ENCODE assay signal across 21 cellular contexts in genomic region chr2:240930096-240930630, GRCh38. TPM values are rescaled to one million over a fixed set of nuclear protein-coding genes. Genes with fewer than 3 reads are reported as not detected.
A peak's percentile ranks its signal among the peaks of the same experiment; 100 is the strongest.
DNase-seq lines count a peak whose midpoint lies in the region; ATAC-seq and TF ChIP-seq lines count a peak whose summit lies in the region.
"Had no signal": no experiment of that assay in that cellular context is flagged by ENCODE, and none has a peak within 500 bp of the region (broad histone marks: within the 10 kb centered on the region; RNA-seq: fewer than 3 reads in every experiment).

No MANE protein-coding gene starts in this region.

- no peak overlapping the region for H2AK5ac ChIP-seq in H9 (ENCODE audit: insufficient read length, low read length)

- no peak overlapping the region for H3K4ac ChIP-seq in H9 (ENCODE audit: low read depth, low read length)

- H4K5ac ChIP-seq in H9 (ENCODE audit: insufficient read length, low read depth, low read length), result no peak overlapping the region

- peak overlapping the region; percentile 78; the same call in 1 of the 2 replicates for H3K14ac ChIP-seq in H9 (ENCODE audit: insufficient read depth, low read length)

- DNase-seq in 8988T, result peak; percentile 10
- peak; percentile 18 for DNase-seq in H9
- DNase-seq in left ventricle myocardium inferior, result peak; percentile 5
- DNase-seq in osteocyte (ENCODE audit: extremely low spot score, unreplicated experiment), result peak; percentile 83
- no peak for DNase-seq in NCI-H1092 treated with DMSO at 0.1 percent for 48 hours (lab: John Stamatoyannopoulos, UW)
- DNase-seq in T-helper 2 cell, result no peak
- DNase-seq: brain microvascular endothelial cell; cortex of kidney; DMS153; glutamatergic neuron; Karpas-422; NCI-H1105; NK-92 treated with Interleukin-12 subunit alpha and Interleukin-12 subunit beta, amount 100 ng/mL, for 24 hours had no signal

- H3K4me1 Mint-ChIP-seq in H9 (no peaks in the 10 kb centered on the region), osteocyte (ENCODE audit: unreplicated experiment) (no peaks in the 10 kb centered on the region)
- H3K4me1 Mint-ChIP-seq: GM23338; stimulated activated memory B cell treated with anti-CD40 and anti-IgM and Interleukin-4, amounts not matched to agents 10 μg/mL and 1 μg/mL and 100 μg/mL, for 72 hours had no signal

- no peaks in the 10 kb centered on the region for H3K79me1 ChIP-seq in H9 (ENCODE audit: insufficient read depth, low read depth, low read length, poor library complexity, severe bottlenecking)

- H3K9me3 ChIP-seq in H9 (ENCODE audit: control insufficient read depth, low read depth, low read length), result no peaks in the 10 kb centered on the region
- peaks cover 14% of the 10 kb centered on the region for H3K9me3 ChIP-seq in left ventricle myocardium inferior (replicated peaks)
- H3K9me3 ChIP-seq: neutrophil had no signal

- H2BK20ac ChIP-seq in H9 (ENCODE audit: low read depth, low read length, poor library complexity, severe bottlenecking), result no peak overlapping the region

- H3K9ac ChIP-seq in H9 (ENCODE audit: extremely low read depth, insufficient read length, low read length), result no peak overlapping the region

- no peak overlapping the region for H2BK120ac ChIP-seq in H9 (ENCODE audit: low read depth, low read length, poor library complexity, severe bottlenecking)

- H3K79me2 ChIP-seq in H9 (ENCODE audit: insufficient read depth, low read length), result no peaks in the 10 kb centered on the region

- H3K56ac ChIP-seq in H9 (ENCODE audit: insufficient read length, low read depth, low read length), result no peak overlapping the region

- no peak overlapping the region for H4K91ac ChIP-seq in H9 (ENCODE audit: insufficient read length, low read depth, low read length)

- H3K4me3 ChIP-seq in left ventricle myocardium inferior, result no peak overlapping the region
- H3K4me3 ChIP-seq: GM23338, tibial artery had no signal

- no CpG with 5 or more reads among the region's 12 CpGs for WGBS in H9 (ENCODE audit: extremely low coverage, insufficient read length, low lambda C conversion rate)

- no peaks in the 10 kb centered on the region for H3K9me3 Mint-ChIP-seq in H9
- H3K9me3 Mint-ChIP-seq in osteocyte (ENCODE audit: unreplicated experiment), result peaks cover 5% of the 10 kb centered on the region
- H3K9me3 Mint-ChIP-seq: activated T-helper 2 cell treated with anti-CD3 and anti-CD28 coated beads, Interferon-gamma antibody, Interleukin-2, Interleukin-4, amounts not matched to agents 10 μg/mL and 5 μg/mL and 100 μg/mL, durations not matched to agents 14 hours and 24 hours and 36 hours; GM23338; stimulated activated memory B cell treated with anti-CD40 and anti-IgM and Interleukin-4, amounts not matched to agents 10 μg/mL and 1 μg/mL and 100 μg/mL, for 72 hours had no signal

- H3K27me3 ChIP-seq in H9 (ENCODE audit: insufficient read depth, low read length) (no peaks in the 10 kb centered on the region), left ventricle myocardium inferior (ENCODE audit: low read depth) (peaks cover 28% of the 10 kb centered on the region)
- H3K27me3 ChIP-seq: brain microvascular endothelial cell, neutrophil had no signal

- H3K18ac ChIP-seq in H9 (ENCODE audit: insufficient read length, low read depth, low read length), result no peak overlapping the region

- no peak overlapping the region for H2BK5ac ChIP-seq in H9 (ENCODE audit: insufficient read length, low read length)

- H3K27ac Mint-ChIP-seq in H9, result peak overlapping the region in 1 of 3 experiments; percentile 27; a peak in 1 of 7 replicates
- H3K27ac Mint-ChIP-seq in osteocyte (ENCODE audit: unreplicated experiment), result no peak overlapping the region
- H3K27ac Mint-ChIP-seq: activated T-helper 2 cell treated with anti-CD3 and anti-CD28 coated beads, Interferon-gamma antibody, Interleukin-2, Interleukin-4, amounts not matched to agents 10 μg/mL and 5 μg/mL and 100 μg/mL, durations not matched to agents 14 hours and 24 hours and 36 hours; GM23338; stimulated activated memory B cell treated with anti-CD40 and anti-IgM and Interleukin-4, amounts not matched to agents 10 μg/mL and 1 μg/mL and 100 μg/mL, for 72 hours had no signal

- ATAC-seq in HG03039 (IDR thresholded peaks at IDR 0.05; ENCODE audit: unreplicated experiment) (no peak), HG03354 (IDR thresholded peaks at IDR 0.05; ENCODE audit: poor library complexity, severe bottlenecking, unreplicated experiment) (no peak)
- ATAC-seq: GM23338; stimulated activated memory B cell treated with anti-CD40 and anti-IgM and Interleukin-4, amounts not matched to agents 10 μg/mL and 1 μg/mL and 100 μg/mL, for 72 hours had no signal

- H3K4me2 ChIP-seq in H9 (ENCODE audit: insufficient read depth, insufficient read length, low read length), result no peak overlapping the region
- H3K4me2 ChIP-seq: GM23338 had no signal

- no peak overlapping the region for H2BK12ac ChIP-seq in H9 (ENCODE audit: insufficient read length, low read depth, low read length)

- H3K27me3 Mint-ChIP-seq in H9 (ENCODE audit: low read depth) (no peaks in the 10 kb centered on the region; the same call in 1 of the 2 replicates), osteocyte (ENCODE audit: unreplicated experiment) (peaks cover 16% of the 10 kb centered on the region)

- no peak overlapping the region for H4K8ac ChIP-seq in H9 (replicated peaks; ENCODE audit: insufficient read length, low read depth, low read length)

- TF ChIP-seq CTCF in H9 (conservative IDR thresholded peaks at IDR 0.05) (no peak), left ventricle myocardium inferior (IDR thresholded peaks at IDR 0.05; ENCODE audit: borderline replicate concordance) (no peak), osteocyte (IDR thresholded peaks at IDR 0.05) (no peak)

- H3K4me1 ChIP-seq in H9 (ENCODE audit: insufficient read depth, low read length), result no peaks in the 10 kb centered on the region
- H3K4me1 ChIP-seq in left ventricle myocardium inferior, result peaks cover 10% of the 10 kb centered on the region
- H3K4me1 ChIP-seq: tibial artery had no signal

- no peak overlapping the region for H3T11ph ChIP-seq in H9 (ENCODE audit: low read length)

- H3K36me3 Mint-ChIP-seq in H9 (ENCODE audit: insufficient read depth in 1 of 3, low read depth in 3 of 3) (no peaks in the 10 kb centered on the region), osteocyte (ENCODE audit: unreplicated experiment) (peaks cover 3% of the 10 kb centered on the region)
- H3K36me3 Mint-ChIP-seq: stimulated activated memory B cell treated with anti-CD40 and anti-IgM and Interleukin-4, amounts not matched to agents 10 μg/mL and 1 μg/mL and 100 μg/mL, for 72 hours had no signal

- intact Hi-C loops in left ventricle myocardium inferior (cut with micrococcal nuclease), result no loop called here

- H3K4me3 Mint-ChIP-seq in H9 (no peak overlapping the region), osteocyte (ENCODE audit: unreplicated experiment) (no peak overlapping the region)
- H3K4me3 Mint-ChIP-seq: GM23338; stimulated activated memory B cell treated with anti-CD40 and anti-IgM and Interleukin-4, amounts not matched to agents 10 μg/mL and 1 μg/mL and 100 μg/mL, for 72 hours had no signal

- H4K20me1 ChIP-seq in H9 (ENCODE audit: control insufficient read depth, insufficient read depth, insufficient read length), result no peaks in the 10 kb centered on the region

- H3K23ac ChIP-seq in H9 (ENCODE audit: insufficient read length, low read depth, low read length), result no peak overlapping the region

- no peak overlapping the region for H2AFZ ChIP-seq in H9 (ENCODE audit: low read length)
- H2AFZ ChIP-seq: GM23338 had no signal

- H3K27ac ChIP-seq in H9 (ENCODE audit: insufficient read length, low read depth, low read length) (no peak overlapping the region), left ventricle myocardium inferior (replicated peaks) (no peak overlapping the region)
- H3K27ac ChIP-seq: brain microvascular endothelial cell, neutrophil, tibial artery had no signal

- no peaks in the 10 kb centered on the region for H3K36me3 ChIP-seq in left ventricle myocardium inferior
- H3K36me3 ChIP-seq: brain microvascular endothelial cell, neutrophil, tibial artery had no signal

- H2BK15ac ChIP-seq in H9 (ENCODE audit: low read depth, low read length), result no peak overlapping the region

- no peaks in the 10 kb centered on the region for H3K23me2 ChIP-seq in H9 (ENCODE audit: insufficient read length, low read depth, low read length, poor library complexity, severe bottlenecking)

RNA-seq across cellular contexts. Expression of gene CROCC2, which starts 24.0 kb away (rescaled TPM):
- total RNA-seq in H9 (2021) (not detected in 2 replicates), left ventricle myocardium inferior (not detected), osteocyte (not detected in 2 replicates)
- total RNA-seq: activated T-helper 2 cell treated with anti-CD3 and anti-CD28 coated beads, Interferon-gamma antibody, Interleukin-2, Interleukin-4, amounts not matched to agents 10 μg/mL and 5 μg/mL and 100 μg/mL, durations not matched to agents 14 hours and 24 hours and 36 hours; GM23338; NCI-H460 had no signal

RNA-seq across cellular contexts. Expression of gene MAB21L4, which starts 34.2 kb away (rescaled TPM):
- total RNA-seq in H9 (2021) (0.15 and 0.37 TPM in 2 replicates), left ventricle myocardium inferior (not detected), osteocyte (not detected in 2 replicates)
- total RNA-seq: activated T-helper 2 cell treated with anti-CD3 and anti-CD28 coated beads, Interferon-gamma antibody, Interleukin-2, Interleukin-4, amounts not matched to agents 10 μg/mL and 5 μg/mL and 100 μg/mL, durations not matched to agents 14 hours and 24 hours and 36 hours; GM23338; NCI-H460 had no signal

Comparison
In these comparisons a context has a peak if more than half of its experiments do, and no peak if none do; other contexts are left out.
1. DNase-seq: peak in 8988T (single experiment), H9 (single experiment), left ventricle myocardium inferior (single experiment) and osteocyte (single experiment); none in NCI-H1092 treated with DMSO at 0.1 percent for 48 hours (single experiment) and T-helper 2 cell (0 of 5).